9 cellular contexts compared by ENCODE assay signal in genomic region chr4:182175788-182176519, GRCh38.
"Had no signal": no experiment of that assay in that cellular context is flagged by ENCODE, and none has a peak within 500 bp of the region (broad histone marks: within the 10 kb centered on the region; RNA-seq: fewer than 3 reads in every experiment).

No MANE protein-coding gene starts in this region.

- H3K27me3 Mint-ChIP-seq: activated CD4-positive, alpha-beta memory T cell treated with anti-CD3 and anti-CD28 coated beads, Interleukin-2, amount 10 ng/mL, durations not matched to agents 7 days and 5 days; activated T-cell treated with anti-CD3 and anti-CD28 coated beads, Interleukin-2, amount 50 U/mL, for 24 hours had no signal

- H3K9me3 Mint-ChIP-seq: activated CD4-positive, alpha-beta memory T cell treated with anti-CD3 and anti-CD28 coated beads, Interleukin-2, amount 10 ng/mL, durations not matched to agents 7 days and 5 days; activated T-cell treated with anti-CD3 and anti-CD28 coated beads, Interleukin-2, amount 50 U/mL, for 24 hours; neural crest cell; stimulated activated effector memory CD8-positive, alpha-beta T cell treated with anti-CD3 and anti-CD28 coated beads, Interleukin-12 subunit alpha, Interleukin-12 subunit beta, amount 100 ng/mL, for 72 hours had no signal

- DNase-seq: activated CD4-positive, alpha-beta memory T cell treated with anti-CD3 and anti-CD28 coated beads, Interleukin-2, amount 10 ng/mL, durations not matched to agents 7 days and 5 days; activated CD4-positive, alpha-beta T cell treated with anti-CD3 and anti-CD28 coated beads for 4 hours; activated naive CD4-positive, alpha-beta T cell treated with anti-CD3 and anti-CD28 coated beads, Interleukin-2, amount 50 U/mL, for 16 hours; activated T-cell treated with anti-CD3 and anti-CD28 coated beads, Interleukin-2, amount 50 U/mL, for 24 hours; pancreas; spleen; stimulated activated CD4-positive, alpha-beta T cell treated with anti-CD3 and anti-CD28 coated beads, Interleukin-1b, Interleukin-23, amount 100 ng/mL, for 48 hours had no signal

- H3K9me3 ChIP-seq: pancreas, spleen had no signal

- H3K36me3 ChIP-seq: pancreas, spleen had no signal

- H3K36me3 Mint-ChIP-seq: stimulated activated effector memory CD8-positive, alpha-beta T cell treated with anti-CD3 and anti-CD28 coated beads, Interleukin-12 subunit alpha, Interleukin-12 subunit beta, amount 100 ng/mL, for 72 hours had no signal

- H3K27ac Mint-ChIP-seq: activated CD4-positive, alpha-beta memory T cell treated with anti-CD3 and anti-CD28 coated beads, Interleukin-2, amount 10 ng/mL, durations not matched to agents 7 days and 5 days; activated T-cell treated with anti-CD3 and anti-CD28 coated beads, Interleukin-2, amount 50 U/mL, for 24 hours; stimulated activated effector memory CD8-positive, alpha-beta T cell treated with anti-CD3 and anti-CD28 coated beads, Interleukin-12 subunit alpha, Interleukin-12 subunit beta, amount 100 ng/mL, for 72 hours had no signal

- H3K4me1 ChIP-seq: pancreas, spleen had no signal

- H3K4me3 ChIP-seq: pancreas, spleen had no signal

- H3K27me3 ChIP-seq: pancreas, spleen had no signal

- H3K4me1 Mint-ChIP-seq: activated CD4-positive, alpha-beta memory T cell treated with anti-CD3 and anti-CD28 coated beads, Interleukin-2, amount 10 ng/mL, durations not matched to agents 7 days and 5 days; stimulated activated effector memory CD8-positive, alpha-beta T cell treated with anti-CD3 and anti-CD28 coated beads, Interleukin-12 subunit alpha, Interleukin-12 subunit beta, amount 100 ng/mL, for 72 hours had no signal

- H3K4me3 Mint-ChIP-seq: activated CD4-positive, alpha-beta memory T cell treated with anti-CD3 and anti-CD28 coated beads, Interleukin-2, amount 10 ng/mL, durations not matched to agents 7 days and 5 days; activated T-cell treated with anti-CD3 and anti-CD28 coated beads, Interleukin-2, amount 50 U/mL, for 24 hours; neural crest cell; stimulated activated effector memory CD8-positive, alpha-beta T cell treated with anti-CD3 and anti-CD28 coated beads, Interleukin-12 subunit alpha, Interleukin-12 subunit beta, amount 100 ng/mL, for 72 hours had no signal

- H3K27ac ChIP-seq: pancreas, spleen had no signal
